In the genomic region with DNA sequence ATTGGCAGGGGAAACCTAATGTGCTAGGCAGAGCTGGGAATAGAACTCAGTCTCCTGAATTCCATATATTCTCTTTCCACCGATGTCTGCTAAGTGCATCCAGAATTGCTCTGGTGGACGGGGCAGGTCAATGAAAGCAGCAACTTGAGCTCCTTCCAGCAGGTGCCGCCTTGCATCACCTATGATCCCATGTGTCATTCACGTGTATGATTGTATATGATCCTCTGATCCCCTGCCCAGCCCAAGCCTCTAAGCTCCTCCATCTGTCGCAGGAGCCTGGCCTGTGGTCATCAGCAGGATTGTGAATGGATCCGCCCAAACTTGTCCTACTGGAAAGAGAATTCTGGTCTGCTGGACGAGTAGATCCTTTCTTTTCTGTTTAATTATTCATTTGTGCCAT, we compare ENCODE assay signal across 18 cellular contexts. TPM values are rescaled to one million over a fixed set of nuclear protein-coding genes. Genes with fewer than 3 reads are reported as not detected.
A peak's percentile ranks its signal among the peaks of the same experiment; 100 is the strongest.
DNase-seq lines count a peak whose midpoint lies in the region; ATAC-seq and TF ChIP-seq lines count a peak whose summit lies in the region.
"Had no signal": no experiment of that assay in that cellular context is flagged by ENCODE, and none has a peak within 500 bp of the region (broad histone marks: within the 10 kb centered on the region; RNA-seq: fewer than 3 reads in every experiment).

No MANE protein-coding gene starts in this region.

- H4K8ac ChIP-seq in H9 (replicated peaks; ENCODE audit: insufficient read length, low read depth, low read length): no peak overlapping the region

- no peak overlapping the region for H2AK5ac ChIP-seq in H9 (ENCODE audit: insufficient read length, low read length)

- no peak overlapping the region for H2BK120ac ChIP-seq in H9 (ENCODE audit: low read depth, low read length, poor library complexity, severe bottlenecking)

- no peaks in the 10 kb centered on the region; the same call in 1 of the 2 replicates for H3K27me3 ChIP-seq in H9 (ENCODE audit: insufficient read depth, low read length)
- H3K27me3 ChIP-seq in uterus: no peaks in the 10 kb centered on the region
- H3K27me3 ChIP-seq: adrenal gland, pancreas had no signal

- H3K4me2 ChIP-seq in H9 (ENCODE audit: insufficient read depth, insufficient read length, low read length): no peak overlapping the region

- no peak overlapping the region for H2AFZ ChIP-seq in H9 (ENCODE audit: low read length)

- H3K56ac ChIP-seq in H9 (ENCODE audit: insufficient read length, low read depth, low read length): no peak overlapping the region

- H3K14ac ChIP-seq in H9 (ENCODE audit: insufficient read depth, low read length): no peak overlapping the region

- H3K79me1 ChIP-seq in H9 (ENCODE audit: insufficient read depth, low read depth, low read length, poor library complexity, severe bottlenecking): no peaks in the 10 kb centered on the region

- H3K9me3 ChIP-seq in H9 (ENCODE audit: control insufficient read depth, low read depth, low read length) (no peaks in the 10 kb centered on the region), uterus (peaks cover 0 to 6% of the 10 kb centered on the region in 2 donors)
- H3K9me3 ChIP-seq: adrenal gland, pancreas had no signal

- peaks cover 14% of the 10 kb centered on the region for H3K27me3 Mint-ChIP-seq in H9 (ENCODE audit: low read depth)

- H3K4me3 ChIP-seq in uterus: no peak overlapping the region
- H3K4me3 ChIP-seq: adrenal gland, pancreas, spleen had no signal

- no peaks in the 10 kb centered on the region for H3K36me3 ChIP-seq in uterus
- H3K36me3 ChIP-seq: adrenal gland, pancreas, spleen had no signal

- H3K4me1 Mint-ChIP-seq in H9: peaks cover 15 to 23% of the 10 kb centered on the region in 2 experiments
- H3K4me1 Mint-ChIP-seq: stimulated activated naive B cell treated with anti-CD40 and anti-IgM and Interleukin-4, amounts not matched to agents 10 μg/mL and 1 μg/mL and 100 μg/mL, for 72 hours had no signal

- H3K27ac ChIP-seq in H9 (ENCODE audit: insufficient read length, low read depth, low read length) (no peak overlapping the region), uterus (no peak overlapping the region)
- H3K27ac ChIP-seq: adrenal gland, pancreas, spleen had no signal

- peak; percentile 73 for ATAC-seq in esophagus mucosa
- ATAC-seq in HG03025 (IDR thresholded peaks at IDR 0.05; ENCODE audit: low FRiP score, unreplicated experiment): no peak
- ATAC-seq: left ventricle myocardium superior; pancreas; stimulated activated naive B cell treated with anti-CD40 and anti-IgM and Interleukin-4, amounts not matched to agents 10 μg/mL and 1 μg/mL and 100 μg/mL, for 72 hours had no signal

- H4K5ac ChIP-seq in H9 (ENCODE audit: insufficient read length, low read depth, low read length): no peak overlapping the region

- no peaks in the 10 kb centered on the region for H4K20me1 ChIP-seq in H9 (ENCODE audit: control insufficient read depth, insufficient read depth, insufficient read length)

- no peak overlapping the region for H2BK5ac ChIP-seq in H9 (ENCODE audit: insufficient read length, low read length)

- no peak overlapping the region for H2BK15ac ChIP-seq in H9 (ENCODE audit: low read depth, low read length)

- TF ChIP-seq CTCF in H9 (conservative IDR thresholded peaks at IDR 0.05) (0 out of 3 replicates have a peak, but pooled peaks have one; percentile 17), uterus (IDR thresholded peaks at IDR 0.05) (no peak)

- peaks cover 0 to 10% (median 9%) of the 10 kb centered on the region in 3 experiments; a peak in 6 of 7 replicates for H3K36me3 Mint-ChIP-seq in H9 (ENCODE audit: insufficient read depth in 1 of 3, low read depth in 3 of 3)
- H3K36me3 Mint-ChIP-seq: type B pancreatic cell had no signal

- H3K4me1 ChIP-seq in H9 (ENCODE audit: insufficient read depth, low read length): no peaks in the 10 kb centered on the region; the same call in 1 of the 2 replicates
- no peaks in the 10 kb centered on the region for H3K4me1 ChIP-seq in uterus
- H3K4me1 ChIP-seq: adrenal gland, pancreas, spleen had no signal

- peaks cover 18 to 21% of the 10 kb centered on the region in 2 experiments for H3K9me3 Mint-ChIP-seq in H9
- H3K9me3 Mint-ChIP-seq: type B pancreatic cell had no signal

- H3K79me2 ChIP-seq in H9 (ENCODE audit: insufficient read depth, low read length): no peaks in the 10 kb centered on the region

- no peak overlapping the region for H3T11ph ChIP-seq in H9 (ENCODE audit: low read length)

- no peak overlapping the region for H3K18ac ChIP-seq in H9 (ENCODE audit: insufficient read length, low read depth, low read length)

- no peak overlapping the region for H2BK20ac ChIP-seq in H9 (ENCODE audit: low read depth, low read length, poor library complexity, severe bottlenecking)

- H3K23me2 ChIP-seq in H9 (ENCODE audit: insufficient read length, low read depth, low read length, poor library complexity, severe bottlenecking): no peaks in the 10 kb centered on the region

- DNase-seq in DMS153 (lab: John Stamatoyannopoulos, UW) (peak; percentile 49), DMS153 treated with DMSO at 0.1 percent for 48 hours (lab: John Stamatoyannopoulos, UW; ENCODE audit: unreplicated experiment) (no peak), H9 (peak; percentile 33), NCI-H82 (lab: John Stamatoyannopoulos, UW) (peak; percentile 98), uterus (no peak), NOMO-1 treated with DMSO at 0.1 percent for 48 hours (lab: John Stamatoyannopoulos, UW; ENCODE audit: unreplicated experiment) (no peak)
- DNase-seq: activated CD8-positive, alpha-beta memory T cell treated with anti-CD3 and anti-CD28 coated beads for 24 hours; adrenal gland; foreskin melanocyte; Kasumi-1; left ventricle myocardium superior; NCI-H187 treated with DMSO at 0.1 percent for 48 hours; pancreas; spleen; stimulated activated naive B cell treated with anti-CD40 and anti-IgM and Interleukin-4, amounts not matched to agents 10 μg/mL and 1 μg/mL and 100 μg/mL, for 72 hours had no signal

- H2BK12ac ChIP-seq in H9 (ENCODE audit: insufficient read length, low read depth, low read length): no peak overlapping the region

- no peak overlapping the region for H3K4me3 Mint-ChIP-seq in H9
- H3K4me3 Mint-ChIP-seq: stimulated activated naive B cell treated with anti-CD40 and anti-IgM and Interleukin-4, amounts not matched to agents 10 μg/mL and 1 μg/mL and 100 μg/mL, for 72 hours; type B pancreatic cell had no signal

- H3K27ac Mint-ChIP-seq in H9: no peak overlapping the region
- H3K27ac Mint-ChIP-seq: stimulated activated naive B cell treated with anti-CD40 and anti-IgM and Interleukin-4, amounts not matched to agents 10 μg/mL and 1 μg/mL and 100 μg/mL, for 72 hours; type B pancreatic cell had no signal

- no peak overlapping the region for H3K23ac ChIP-seq in H9 (ENCODE audit: insufficient read length, low read depth, low read length)

- intact Hi-C loops in uterus (cut with DNase I; ENCODE audit: low total_unique reads): no loop called here

- TF ChIP-seq POLR2A in uterus (IDR thresholded peaks at IDR 0.05): no peak

- WGBS in H9 (ENCODE audit: extremely low coverage, insufficient read length, low lambda C conversion rate): no CpG with 5 or more reads among the region's 7 CpGs

- no peak overlapping the region for H3K4ac ChIP-seq in H9 (ENCODE audit: low read depth, low read length)

- H4K91ac ChIP-seq in H9 (ENCODE audit: insufficient read length, low read depth, low read length): no peak overlapping the region

- no peak overlapping the region for H3K9ac ChIP-seq in H9 (ENCODE audit: extremely low read depth, insufficient read length, low read length)

RNA-seq across cellular contexts. Expression of a gene that starts 13.1 kb away (rescaled TPM):
- total RNA-seq in H9 (2021) (48.5 and 51.3 TPM in 2 replicates), esophagus mucosa (1.3 TPM), uterus (1 to 10 TPM in 1 of 4 donors, not detected in 3; 4.2 TPM)

Comparison
In these comparisons a context has a peak if more than half of its experiments do, and no peak if none do; other contexts are left out.
1. DNase-seq: peak in DMS153 (single experiment), H9 (single experiment) and NCI-H82 (single experiment); none in DMS153 treated with DMSO at 0.1 percent for 48 hours (single experiment), uterus (0 of 2) and NOMO-1 treated with DMSO at 0.1 percent for 48 hours (single experiment).